9 cellular contexts compared by ENCODE assay signal in the genomic region with DNA sequence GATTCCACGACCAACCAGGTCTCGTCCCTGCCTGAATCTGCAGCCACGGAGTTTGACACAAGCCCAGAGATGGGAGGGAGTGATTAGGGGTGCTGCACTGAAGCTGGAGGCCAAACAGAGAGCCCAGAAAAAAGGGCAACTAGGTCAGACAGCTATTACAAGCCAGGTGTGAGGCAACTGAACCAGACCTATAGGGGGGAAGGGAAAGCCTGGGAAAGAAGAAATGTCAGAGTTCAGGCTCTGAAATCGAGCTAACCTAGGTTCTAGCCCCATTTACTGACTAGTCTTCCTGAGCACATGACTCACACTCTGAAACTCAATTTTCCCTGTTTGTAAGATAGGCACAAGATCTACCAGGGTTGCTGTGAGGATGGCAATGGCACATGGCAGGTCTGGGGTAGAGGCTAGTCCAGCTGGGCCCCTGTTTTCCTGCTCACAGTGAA. TPM values are rescaled to one million over a fixed set of nuclear protein-coding genes. Genes with fewer than 3 reads are reported as not detected.
DNase-seq lines count a peak whose midpoint lies in the region; ATAC-seq and TF ChIP-seq lines count a peak whose summit lies in the region.
"Had no signal": no experiment of that assay in that cellular context is flagged by ENCODE, and none has a peak within 500 bp of the region (broad histone marks: within the 10 kb centered on the region; RNA-seq: fewer than 3 reads in every experiment).

No MANE protein-coding gene starts in this region.

- no peak for ATAC-seq in activated CD8-positive, alpha-beta memory T cell treated with anti-CD3 and anti-CD28 coated beads, Interleukin-2, amount 10 ng/mL, durations not matched to agents 7 days and 5 days

- CTCF ChIA-PET in activated CD8-positive, alpha-beta memory T cell treated with anti-CD3 and anti-CD28 coated beads, Interleukin-2, amount 10 ng/mL, durations not matched to agents 7 days and 5 days (lab: Charles Lee): interaction anchor here (1.7 to 4.6 kb wide), 3 partner anchors 13 to 111 kb away, joined by 4 to 19 read pairs (median 10); no protein-coding TSS in a partner anchor

- TF ChIP-seq POLR2A in stomach (IDR thresholded peaks at IDR 0.05): no peak

- no peak overlapping the region for H3K27ac Mint-ChIP-seq in activated CD8-positive, alpha-beta memory T cell treated with anti-CD3 and anti-CD28 coated beads, Interleukin-2, amount 10 ng/mL, durations not matched to agents 7 days and 5 days
- H3K27ac Mint-ChIP-seq in activated naive CD8-positive, alpha-beta T cell treated with anti-CD3 and anti-CD28 coated beads for 36 hours: no peak overlapping the region

- no peak for TF ChIP-seq CTCF in stomach (IDR thresholded peaks at IDR 0.05)

- peaks cover 2% of the 10 kb centered on the region for H3K9me3 ChIP-seq in iPS-18c (ENCODE audit: control insufficient read depth, insufficient read depth, low read length)
- H3K9me3 ChIP-seq in stomach: no peaks in the 10 kb centered on the region

- H3K27me3 ChIP-seq in stomach: peaks cover 0 to 3% (median 0%) of the 10 kb centered on the region in 3 donors

- intact Hi-C loops in stomach (cut with DNase I; ENCODE audit: low total_unique reads): no loop called here

- H3K4me3 ChIP-seq in iPS-18c (ENCODE audit: insufficient read depth, low read depth, low read length) (peak overlapping the region; percentile 93), stomach (peak overlapping the region; percentile 75 to 90 (median 82))

- peaks cover 56% of the 10 kb centered on the region for H3K4me1 Mint-ChIP-seq in activated CD8-positive, alpha-beta memory T cell treated with anti-CD3 and anti-CD28 coated beads, Interleukin-2, amount 10 ng/mL, durations not matched to agents 7 days and 5 days
- peaks cover 20% of the 10 kb centered on the region for H3K4me1 Mint-ChIP-seq in activated naive CD8-positive, alpha-beta T cell treated with anti-CD3 and anti-CD28 coated beads for 36 hours

- H3K4me1 ChIP-seq in stomach: peaks cover 37 to 70% (median 61%) of the 10 kb centered on the region in 4 donors

- H3K27ac ChIP-seq in stomach: peak overlapping the region; percentile 82 to 94 (median 86)

- 30 to 56% (median 40%) methylated on average over 4 of the region's 4 CpGs for WGBS in stomach, 5 donors

- DNase-seq in activated CD8-positive, alpha-beta memory T cell treated with anti-CD3 and anti-CD28 coated beads, Interleukin-2, amount 10 ng/mL, durations not matched to agents 7 days and 5 days: no peak
- DNase-seq in activated CD8-positive, alpha-beta memory T cell treated with anti-CD3 and anti-CD28 coated beads for 24 hours: no peak
- DNase-seq in activated naive CD8-positive, alpha-beta T cell treated with anti-CD3 and anti-CD28 coated beads for 36 hours: no peak
- no peak for DNase-seq in stomach
- DNase-seq in HT-29 (ENCODE audit: low spot score): no peak
- DNase-seq in DMS 273 treated with DMSO at 0.1 percent for 48 hours (lab: John Stamatoyannopoulos, UW): no peak
- no peak for DNase-seq in SIG-M5 (lab: John Stamatoyannopoulos, UW)
- DNase-seq: activated gamma-delta T cell treated with Interleukin-2 at 50 U/mL for 16 hours had no signal

- H3K27me3 Mint-ChIP-seq in activated CD8-positive, alpha-beta memory T cell treated with anti-CD3 and anti-CD28 coated beads, Interleukin-2, amount 10 ng/mL, durations not matched to agents 7 days and 5 days: peaks cover 17% of the 10 kb centered on the region
- peaks cover 34% of the 10 kb centered on the region for H3K27me3 Mint-ChIP-seq in activated naive CD8-positive, alpha-beta T cell treated with anti-CD3 and anti-CD28 coated beads for 36 hours

- H3K36me3 Mint-ChIP-seq in activated CD8-positive, alpha-beta memory T cell treated with anti-CD3 and anti-CD28 coated beads, Interleukin-2, amount 10 ng/mL, durations not matched to agents 7 days and 5 days: peaks cover 44% of the 10 kb centered on the region
- peaks cover 37% of the 10 kb centered on the region for H3K36me3 Mint-ChIP-seq in activated naive CD8-positive, alpha-beta T cell treated with anti-CD3 and anti-CD28 coated beads for 36 hours

- peak overlapping the region; percentile 99 for H3K4me3 Mint-ChIP-seq in activated CD8-positive, alpha-beta memory T cell treated with anti-CD3 and anti-CD28 coated beads, Interleukin-2, amount 10 ng/mL, durations not matched to agents 7 days and 5 days
- peak overlapping the region; percentile 92 for H3K4me3 Mint-ChIP-seq in activated naive CD8-positive, alpha-beta T cell treated with anti-CD3 and anti-CD28 coated beads for 36 hours

- TF ChIP-seq EP300 in stomach (IDR thresholded peaks at IDR 0.05): no peak

- H3K9me3 Mint-ChIP-seq in activated CD8-positive, alpha-beta memory T cell treated with anti-CD3 and anti-CD28 coated beads, Interleukin-2, amount 10 ng/mL, durations not matched to agents 7 days and 5 days (ENCODE audit: low read depth): no peaks in the 10 kb centered on the region
- H3K9me3 Mint-ChIP-seq in activated naive CD8-positive, alpha-beta T cell treated with anti-CD3 and anti-CD28 coated beads for 36 hours: no peaks in the 10 kb centered on the region

- H3K36me3 ChIP-seq in stomach: peaks cover 0 to 20% (median 9%) of the 10 kb centered on the region in 4 donors

RNA-seq across cellular contexts. Expression of gene DHCR24, which starts 1.7 kb away (rescaled TPM):
- 100 to 1,000 TPM; 121 to 187 TPM for total RNA-seq in activated CD8-positive, alpha-beta memory T cell treated with anti-CD3 and anti-CD28 coated beads, Interleukin-2, amount 10 ng/mL, durations not matched to agents 7 days and 5 days
- 10 to 100 TPM; 66.1 to 69.4 TPM for total RNA-seq in activated naive CD8-positive, alpha-beta T cell treated with anti-CD3 and anti-CD28 coated beads for 36 hours
- 100 to 1,000 TPM in 1 of 5 donors, 10 to 100 TPM in 4; 25.7 to 347 (median 67.9) TPM for total RNA-seq in stomach
- 10 to 100 TPM; 20.0 to 77.5 (median 70.1) TPM for polyA plus RNA-seq in stomach
- 316 and 325 TPM in 2 replicates for total RNA-seq in HT-29 (2014; rRNA removed; shearing (Covaris generic))
